In genomic region chr12:51086933-51087332, GRCh38 we compare ENCODE assay signal across 21 cellular contexts.
"Had no signal": no experiment of that assay in that cellular context is flagged by ENCODE, and none has a peak within 500 bp of the region (broad histone marks: within the 10 kb centered on the region; RNA-seq: fewer than 3 reads in every experiment).

No MANE protein-coding gene starts in this region.

- H3K27ac ChIP-seq: epithelial cell of prostate, esophagus squamous epithelium, left lung, lower lobe of right lung, spleen, tibial nerve had no signal

- H3K9me3 Mint-ChIP-seq: activated naive CD4-positive, alpha-beta T cell treated with anti-CD3 and anti-CD28 coated beads, Interleukin-2, amount 50 U/mL, for 72 hours; naive thymus-derived CD8-positive, alpha-beta T cell; T-helper 1 cell treated with Interleukin-12 subunit alpha and Interleukin-12 subunit beta and Interleukin-4 antibody, amounts not matched to agents 30 μg/mL and 1 μg/mL, for 36 hours; WTC11 had no signal

- DNase-seq: activated CD4-positive, alpha-beta T cell treated with anti-CD3 and anti-CD28 coated beads for 1 hour; activated CD4-positive, alpha-beta T cell treated with anti-CD3 and anti-CD28 coated beads, Interleukin-2, amount 50 U/mL, for 1 hour; activated CD8-positive, alpha-beta T cell treated with anti-CD3 and anti-CD28 coated beads, Interleukin-2, amount 10 ng/mL, durations not matched to agents 7 days and 5 days; activated gamma-delta T cell treated with Interleukin-2 at 50 U/mL for 16 hours; effector CD8-positive, alpha-beta T cell; esophagus squamous epithelium; foreskin melanocyte; left lung; lower lobe of right lung; mesenchymal stem cell; naive thymus-derived CD8-positive, alpha-beta T cell; posterior cingulate gyrus; right cardiac atrium; spleen; stimulated activated naive CD4-positive, alpha-beta T cell treated with Interleukin-2 at 50 U/mL for 16 hours; T1000 had no signal

- ATAC-seq: activated CD8-positive, alpha-beta T cell treated with anti-CD3 and anti-CD28 coated beads, Interleukin-2, amount 10 ng/mL, durations not matched to agents 7 days and 5 days; activated naive CD4-positive, alpha-beta T cell treated with anti-CD3 and anti-CD28 coated beads, Interleukin-2, amount 50 U/mL, for 72 hours; left lung; lower lobe of right lung; naive thymus-derived CD8-positive, alpha-beta T cell; right cardiac atrium; WTC11 had no signal

- H3K27ac Mint-ChIP-seq: activated CD8-positive, alpha-beta T cell treated with anti-CD3 and anti-CD28 coated beads, Interleukin-2, amount 10 ng/mL, durations not matched to agents 7 days and 5 days; WTC11 had no signal

- H3K36me3 Mint-ChIP-seq: WTC11 had no signal

- H3K4me3 Mint-ChIP-seq: activated CD8-positive, alpha-beta T cell treated with anti-CD3 and anti-CD28 coated beads, Interleukin-2, amount 10 ng/mL, durations not matched to agents 7 days and 5 days; naive thymus-derived CD8-positive, alpha-beta T cell; T-helper 1 cell treated with Interleukin-12 subunit alpha and Interleukin-12 subunit beta and Interleukin-4 antibody, amounts not matched to agents 30 μg/mL and 1 μg/mL, for 36 hours; WTC11 had no signal

- H3K27me3 Mint-ChIP-seq: naive thymus-derived CD8-positive, alpha-beta T cell had no signal
